1 cellular context compared by ENCODE assay signal in the genomic region with DNA sequence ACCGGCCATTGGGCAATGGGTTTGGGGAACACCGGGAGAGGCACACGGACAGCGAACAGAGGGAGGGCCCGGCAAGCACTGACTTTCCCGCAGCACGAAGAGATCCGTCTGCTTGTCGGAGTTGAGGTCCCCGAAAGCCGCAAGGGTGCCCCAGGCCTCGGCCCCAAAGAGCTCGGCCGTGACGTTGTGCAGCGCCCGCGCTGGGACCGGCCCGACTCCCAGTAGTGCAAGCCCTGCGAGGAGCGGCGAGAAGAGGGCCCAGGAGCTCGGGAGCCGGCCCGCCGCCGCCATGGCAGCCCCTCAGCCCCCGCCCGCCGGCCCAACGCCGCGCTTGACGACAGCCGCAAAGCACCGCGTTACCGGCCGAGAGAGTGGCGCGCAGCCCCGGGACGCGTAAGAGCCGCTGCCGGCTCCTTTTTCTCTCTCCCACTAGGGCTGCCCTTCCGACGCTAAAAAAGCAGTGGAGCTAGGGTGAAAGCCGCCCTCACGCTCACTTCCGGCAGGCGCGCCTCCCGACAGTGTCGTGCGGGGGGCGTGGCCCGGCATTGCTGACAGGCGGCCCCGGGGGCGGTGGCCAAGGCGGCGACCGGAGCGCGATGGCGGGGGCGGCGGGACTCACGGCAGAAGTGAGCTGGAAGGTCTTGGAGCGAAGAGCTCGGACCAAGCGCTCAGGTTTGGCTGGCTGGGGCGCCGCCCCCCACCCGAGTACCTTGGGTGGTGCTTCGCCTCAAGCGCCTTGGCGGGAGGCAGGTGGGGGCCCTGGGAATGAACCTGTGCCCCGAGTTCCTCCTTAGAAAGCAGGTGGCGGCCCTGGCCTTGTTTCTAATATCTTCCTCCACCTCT.
TF ChIP-seq lines count a peak whose summit lies in the region.

ITFG1 (minus strand) TSS at position 309 of the 843 bp plus-strand sequence; CDS start at position 291, 18 bp downstream.
PHKB (plus strand) TSS at position 577 of the 843 bp plus-strand sequence; CDS start at position 597, 20 bp downstream.

TF ChIP-seq in HepG2, 621 proteins besides CTCF, POLR2A, EP300 and RAD21 (continued from another document and continues in another):
- TF ChIP-seq ZNF687 (CRISPR knock-in tag; IDR thresholded peaks at IDR 0.05): peak; percentile 91
- peak; percentile 52 for TF ChIP-seq CEBPG (CRISPR knock-in tag; IDR thresholded peaks at IDR 0.05)
- TF ChIP-seq, protein P1, sequence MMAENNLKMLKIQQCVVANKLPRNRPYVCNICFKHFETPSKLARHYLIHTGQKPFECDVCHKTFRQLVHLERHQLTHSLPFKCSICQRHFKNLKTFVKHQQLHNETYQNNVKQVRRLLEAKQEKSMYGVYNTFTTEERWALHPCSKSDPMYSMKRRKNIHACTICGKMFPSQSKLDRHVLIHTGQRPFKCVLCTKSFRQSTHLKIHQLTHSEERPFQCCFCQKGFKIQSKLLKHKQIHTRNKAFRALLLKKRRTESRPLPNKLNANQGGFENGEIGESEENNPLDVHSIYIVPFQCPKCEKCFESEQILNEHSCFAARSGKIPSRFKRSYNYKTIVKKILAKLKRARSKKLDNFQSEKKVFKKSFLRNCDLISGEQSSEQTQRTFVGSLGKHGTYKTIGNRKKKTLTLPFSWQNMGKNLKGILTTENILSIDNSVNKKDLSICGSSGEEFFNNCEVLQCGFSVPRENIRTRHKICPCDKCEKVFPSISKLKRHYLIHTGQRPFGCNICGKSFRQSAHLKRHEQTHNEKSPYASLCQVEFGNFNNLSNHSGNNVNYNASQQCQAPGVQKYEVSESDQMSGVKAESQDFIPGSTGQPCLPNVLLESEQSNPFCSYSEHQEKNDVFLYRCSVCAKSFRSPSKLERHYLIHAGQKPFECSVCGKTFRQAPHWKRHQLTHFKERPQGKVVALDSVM (CRISPR knock-in tag; IDR thresholded peaks at IDR 0.05): peak; percentile 74
- peak; percentile 17; the same call in 1 of the 2 replicates for TF ChIP-seq ZBTB21 (CRISPR knock-in tag; IDR thresholded peaks at IDR 0.05)
- no peak for TF ChIP-seq DNMT1 (CRISPR knock-in tag; IDR thresholded peaks at IDR 0.05)
- peak; percentile 83; the same call in 1 of the 2 replicates for TF ChIP-seq ZNF773 (CRISPR knock-in tag; IDR thresholded peaks at IDR 0.05; ENCODE audit: borderline replicate concordance)
- TF ChIP-seq, protein P2, sequence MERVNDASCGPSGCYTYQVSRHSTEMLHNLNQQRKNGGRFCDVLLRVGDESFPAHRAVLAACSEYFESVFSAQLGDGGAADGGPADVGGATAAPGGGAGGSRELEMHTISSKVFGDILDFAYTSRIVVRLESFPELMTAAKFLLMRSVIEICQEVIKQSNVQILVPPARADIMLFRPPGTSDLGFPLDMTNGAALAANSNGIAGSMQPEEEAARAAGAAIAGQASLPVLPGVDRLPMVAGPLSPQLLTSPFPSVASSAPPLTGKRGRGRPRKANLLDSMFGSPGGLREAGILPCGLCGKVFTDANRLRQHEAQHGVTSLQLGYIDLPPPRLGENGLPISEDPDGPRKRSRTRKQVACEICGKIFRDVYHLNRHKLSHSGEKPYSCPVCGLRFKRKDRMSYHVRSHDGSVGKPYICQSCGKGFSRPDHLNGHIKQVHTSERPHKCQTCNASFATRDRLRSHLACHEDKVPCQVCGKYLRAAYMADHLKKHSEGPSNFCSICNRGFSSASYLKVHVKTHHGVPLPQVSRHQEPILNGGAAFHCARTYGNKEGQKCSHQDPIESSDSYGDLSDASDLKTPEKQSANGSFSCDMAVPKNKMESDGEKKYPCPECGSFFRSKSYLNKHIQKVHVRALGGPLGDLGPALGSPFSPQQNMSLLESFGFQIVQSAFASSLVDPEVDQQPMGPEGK (CRISPR knock-in tag; IDR thresholded peaks at IDR 0.05): peak; percentile 86
- 0 out of 2 replicates have a peak, but pooled peaks have one; percentile 61 for TF ChIP-seq POLR2AphosphoS5 (IDR thresholded peaks at IDR 0.05; ENCODE audit: low read depth, low read length)
- 0 out of 2 replicates have a peak, but pooled peaks have one; percentile 82 for TF ChIP-seq CERS6 (CRISPR knock-in tag; IDR thresholded peaks at IDR 0.05)
- TF ChIP-seq, protein P3, sequence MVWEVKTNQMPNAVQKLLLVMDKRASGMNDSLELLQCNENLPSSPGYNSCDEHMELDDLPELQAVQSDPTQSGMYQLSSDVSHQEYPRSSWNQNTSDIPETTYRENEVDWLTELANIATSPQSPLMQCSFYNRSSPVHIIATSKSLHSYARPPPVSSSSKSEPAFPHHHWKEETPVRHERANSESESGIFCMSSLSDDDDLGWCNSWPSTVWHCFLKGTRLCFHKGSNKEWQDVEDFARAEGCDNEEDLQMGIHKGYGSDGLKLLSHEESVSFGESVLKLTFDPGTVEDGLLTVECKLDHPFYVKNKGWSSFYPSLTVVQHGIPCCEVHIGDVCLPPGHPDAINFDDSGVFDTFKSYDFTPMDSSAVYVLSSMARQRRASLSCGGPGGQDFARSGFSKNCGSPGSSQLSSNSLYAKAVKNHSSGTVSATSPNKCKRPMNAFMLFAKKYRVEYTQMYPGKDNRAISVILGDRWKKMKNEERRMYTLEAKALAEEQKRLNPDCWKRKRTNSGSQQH (CRISPR knock-in tag; IDR thresholded peaks at IDR 0.05; ENCODE audit: low read depth): peak; percentile 50; the same call in 1 of the 2 replicates
- peak; percentile 95 for TF ChIP-seq YEATS4 (CRISPR knock-in tag; IDR thresholded peaks at IDR 0.05; ENCODE audit: borderline replicate concordance)
- no peak; the same call in 1 of the 2 replicates for TF ChIP-seq ZNF891 (CRISPR knock-in tag; IDR thresholded peaks at IDR 0.05)
- peak; percentile 82 for TF ChIP-seq DMAP1 (CRISPR knock-in tag; IDR thresholded peaks at IDR 0.05)
- TF ChIP-seq TBP (CRISPR knock-in tag; IDR thresholded peaks at IDR 0.05): no peak
- peak; percentile 95 for TF ChIP-seq HNRNPLL (IDR thresholded peaks at IDR 0.05; ENCODE audit: low read depth, low read length, poor library complexity, severe bottlenecking)
- peak; percentile 73 for TF ChIP-seq MED1 (CRISPR knock-in tag; IDR thresholded peaks at IDR 0.05)
- peak; percentile 96 for TF ChIP-seq GABPB1 (CRISPR knock-in tag; IDR thresholded peaks at IDR 0.05)
- TF ChIP-seq ZNF44 (CRISPR knock-in tag; IDR thresholded peaks at IDR 0.05): no peak; the same call in 1 of the 2 replicates
- peak; percentile 13; the same call in 1 of the 2 replicates for TF ChIP-seq ZNF740 (CRISPR knock-in tag; IDR thresholded peaks at IDR 0.05)
- peak; percentile 56; the same call in 1 of the 2 replicates for TF ChIP-seq HOXA9 (CRISPR knock-in tag; IDR thresholded peaks at IDR 0.05; ENCODE audit: borderline replicate concordance)
- no peak for TF ChIP-seq DNMT3B (CRISPR knock-in tag; conservative IDR thresholded peaks at IDR 0.05)
- TF ChIP-seq, protein P4, sequence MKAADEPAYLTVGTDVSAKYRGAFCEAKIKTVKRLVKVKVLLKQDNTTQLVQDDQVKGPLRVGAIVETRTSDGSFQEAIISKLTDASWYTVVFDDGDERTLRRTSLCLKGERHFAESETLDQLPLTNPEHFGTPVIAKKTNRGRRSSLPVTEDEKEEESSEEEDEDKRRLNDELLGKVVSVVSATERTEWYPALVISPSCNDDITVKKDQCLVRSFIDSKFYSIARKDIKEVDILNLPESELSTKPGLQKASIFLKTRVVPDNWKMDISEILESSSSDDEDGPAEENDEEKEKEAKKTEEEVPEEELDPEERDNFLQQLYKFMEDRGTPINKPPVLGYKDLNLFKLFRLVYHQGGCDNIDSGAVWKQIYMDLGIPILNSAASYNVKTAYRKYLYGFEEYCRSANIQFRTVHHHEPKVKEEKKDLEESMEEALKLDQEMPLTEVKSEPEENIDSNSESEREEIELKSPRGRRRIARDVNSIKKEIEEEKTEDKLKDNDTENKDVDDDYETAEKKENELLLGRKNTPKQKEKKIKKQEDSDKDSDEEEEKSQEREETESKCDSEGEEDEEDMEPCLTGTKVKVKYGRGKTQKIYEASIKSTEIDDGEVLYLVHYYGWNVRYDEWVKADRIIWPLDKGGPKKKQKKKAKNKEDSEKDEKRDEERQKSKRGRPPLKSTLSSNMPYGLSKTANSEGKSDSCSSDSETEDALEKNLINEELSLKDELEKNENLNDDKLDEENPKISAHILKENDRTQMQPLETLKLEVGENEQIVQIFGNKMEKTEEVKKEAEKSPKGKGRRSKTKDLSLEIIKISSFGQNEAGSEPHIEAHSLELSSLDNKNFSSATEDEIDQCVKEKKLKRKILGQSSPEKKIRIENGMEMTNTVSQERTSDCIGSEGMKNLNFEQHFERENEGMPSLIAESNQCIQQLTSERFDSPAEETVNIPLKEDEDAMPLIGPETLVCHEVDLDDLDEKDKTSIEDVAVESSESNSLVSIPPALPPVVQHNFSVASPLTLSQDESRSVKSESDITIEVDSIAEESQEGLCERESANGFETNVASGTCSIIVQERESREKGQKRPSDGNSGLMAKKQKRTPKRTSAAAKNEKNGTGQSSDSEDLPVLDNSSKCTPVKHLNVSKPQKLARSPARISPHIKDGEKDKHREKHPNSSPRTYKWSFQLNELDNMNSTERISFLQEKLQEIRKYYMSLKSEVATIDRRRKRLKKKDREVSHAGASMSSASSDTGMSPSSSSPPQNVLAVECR (CRISPR knock-in tag; IDR thresholded peaks at IDR 0.05; ENCODE audit: borderline replicate concordance): peak; percentile 97
- no peak for TF ChIP-seq ZNF17 (CRISPR knock-in tag; IDR thresholded peaks at IDR 0.05)
- TF ChIP-seq SSRP1 (CRISPR knock-in tag; IDR thresholded peaks at IDR 0.05): no peak
- TF ChIP-seq, protein P5, sequence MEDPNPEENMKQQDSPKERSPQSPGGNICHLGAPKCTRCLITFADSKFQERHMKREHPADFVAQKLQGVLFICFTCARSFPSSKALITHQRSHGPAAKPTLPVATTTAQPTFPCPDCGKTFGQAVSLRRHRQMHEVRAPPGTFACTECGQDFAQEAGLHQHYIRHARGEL (CRISPR knock-in tag; IDR thresholded peaks at IDR 0.05): no peak
- peak; percentile 94; the same call in 1 of the 2 replicates for TF ChIP-seq ZNF713 (CRISPR knock-in tag; IDR thresholded peaks at IDR 0.05)
- peak; percentile 59; the same call in 1 of the 2 replicates for TF ChIP-seq GZF1 (CRISPR knock-in tag; IDR thresholded peaks at IDR 0.05)
- TF ChIP-seq YEATS2 (CRISPR knock-in tag; IDR thresholded peaks at IDR 0.05; ENCODE audit: borderline replicate concordance): peak; percentile 47
- no peak for TF ChIP-seq ZFP36 (IDR thresholded peaks at IDR 0.05; ENCODE audit: borderline replicate concordance, low read depth, low read length, partially characterized antibody)
- TF ChIP-seq ATAD3A (CRISPR knock-in tag; IDR thresholded peaks at IDR 0.05): no peak
- peak; percentile 80; the same call in 1 of the 2 replicates for TF ChIP-seq SNAPC2 (CRISPR knock-in tag; IDR thresholded peaks at IDR 0.05)
- peak; percentile 74; the same call in 1 of the 2 replicates for TF ChIP-seq PHF21A (CRISPR knock-in tag; IDR thresholded peaks at IDR 0.05)
- TF ChIP-seq, protein P6, sequence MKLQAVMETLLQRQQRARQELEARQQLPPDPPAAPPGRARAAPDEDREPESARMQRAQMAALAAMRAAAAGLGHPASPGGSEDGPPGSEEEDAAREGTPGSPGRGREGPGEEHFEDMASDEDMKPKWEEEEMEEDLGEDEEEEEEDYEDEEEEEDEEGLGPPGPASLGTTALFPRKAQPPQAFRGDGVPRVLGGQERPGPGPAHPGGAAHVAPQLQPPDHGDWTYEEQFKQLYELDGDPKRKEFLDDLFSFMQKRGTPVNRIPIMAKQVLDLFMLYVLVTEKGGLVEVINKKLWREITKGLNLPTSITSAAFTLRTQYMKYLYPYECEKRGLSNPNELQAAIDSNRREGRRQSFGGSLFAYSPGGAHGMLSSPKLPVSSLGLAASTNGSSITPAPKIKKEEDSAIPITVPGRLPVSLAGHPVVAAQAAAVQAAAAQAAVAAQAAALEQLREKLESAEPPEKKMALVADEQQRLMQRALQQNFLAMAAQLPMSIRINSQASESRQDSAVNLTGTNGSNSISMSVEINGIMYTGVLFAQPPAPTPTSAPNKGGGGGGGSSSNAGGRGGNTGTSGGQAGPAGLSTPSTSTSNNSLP (IDR thresholded peaks at IDR 0.05; ENCODE audit: low read depth, low read length): no peak
- TF ChIP-seq RFX3 (CRISPR knock-in tag; IDR thresholded peaks at IDR 0.05): no peak
- peak; percentile 97 for TF ChIP-seq ZNF709 (CRISPR knock-in tag; IDR thresholded peaks at IDR 0.05)
- no peak for TF ChIP-seq ZNF850 (CRISPR knock-in tag; conservative IDR thresholded peaks at IDR 0.05)
